In genomic region chr7:47347346-47347745, GRCh38 we compare ENCODE assay signal across 14 cellular contexts.
"Had no signal": no experiment of that assay in that cellular context is flagged by ENCODE, and none has a peak within 500 bp of the region (broad histone marks: within the 10 kb centered on the region; RNA-seq: fewer than 3 reads in every experiment).

No MANE protein-coding gene starts in this region.

- ATAC-seq: effector memory CD8-positive, alpha-beta T cell; left lung; natural killer cell; right cardiac atrium; stimulated activated memory B cell treated with anti-CD40 and anti-IgM and Interleukin-4, amounts not matched to agents 10 μg/mL and 1 μg/mL and 100 μg/mL, for 72 hours had no signal

- H3K4me3 ChIP-seq: coronary artery, left lung, ovary, psoas muscle, sigmoid colon, suprapubic skin had no signal

- H3K9me3 ChIP-seq: left lung, ovary, psoas muscle, sigmoid colon, suprapubic skin had no signal

- H3K27me3 ChIP-seq: left lung, ovary, sigmoid colon, suprapubic skin had no signal

- DNase-seq: dermis blood vessel endothelial cell; effector memory CD8-positive, alpha-beta T cell; kidney; left lung; natural killer cell; occipital lobe; ovary; psoas muscle; right cardiac atrium; sigmoid colon; stimulated activated CD4-positive, alpha-beta T cell treated with anti-CD3 and anti-CD28 coated beads, Interleukin-4, amount 100 ng/mL, for 4 hours had no signal

- H3K4me1 ChIP-seq: left lung, psoas muscle, sigmoid colon, suprapubic skin had no signal

- H3K27ac ChIP-seq: coronary artery, left lung, ovary, psoas muscle, sigmoid colon, suprapubic skin had no signal

- H3K36me3 ChIP-seq: ovary had no signal
